Comparison of ENCODE assay signal across 17 cellular contexts in the genomic region with DNA sequence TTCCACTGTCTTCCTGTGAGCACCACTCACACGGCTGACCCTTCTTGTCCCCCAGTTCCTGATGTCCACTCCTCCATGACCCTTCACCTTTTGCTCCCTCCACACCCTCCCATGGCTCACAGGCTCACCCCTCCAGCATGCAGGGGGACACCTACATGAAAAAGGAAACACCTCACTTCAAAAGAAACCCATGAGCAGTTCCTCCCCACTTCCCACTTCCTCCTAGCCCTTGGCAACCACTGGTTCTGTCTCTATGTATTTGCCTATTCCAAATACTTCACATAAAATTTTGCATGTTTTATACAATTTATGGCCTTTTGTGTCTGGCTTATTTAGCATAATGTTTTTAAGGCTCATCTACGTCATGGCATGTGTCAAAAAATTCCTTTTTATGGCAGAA.
DNase-seq lines count a peak whose midpoint lies in the region; ATAC-seq, FAIRE-seq and TF ChIP-seq lines count a peak whose summit lies in the region.
"Had no signal": no experiment of that assay in that cellular context is flagged by ENCODE, and none has a peak within 500 bp of the region (broad histone marks: within the 10 kb centered on the region; RNA-seq: fewer than 3 reads in every experiment).

No MANE protein-coding gene starts in this region.

- peaks cover 28 to 34% of the 10 kb centered on the region in 2 donors for H3K27me3 Mint-ChIP-seq in effector memory CD8-positive, alpha-beta T cell
- H3K27me3 Mint-ChIP-seq in activated CD4-positive, alpha-beta T cell treated with anti-CD3 and anti-CD28 coated beads, Interleukin-2, amount 10 ng/mL, durations not matched to agents 24 days and 14 days, result peaks cover 12% of the 10 kb centered on the region

- no peaks in the 10 kb centered on the region for H3K79me1 ChIP-seq in H1 (ENCODE audit: low read depth, low read length)

- FAIRE-seq in H1 (lab: Jason Lieb, UNC), result no peak
- no peak for FAIRE-seq in GM19239 (lab: Jason Lieb, UNC)
- FAIRE-seq: A204.1, D721Med had no signal

- no peak overlapping the region for H3K4ac ChIP-seq in H1 (replicated peaks; ENCODE audit: insufficient read length, low read depth, low read length)

- H3K36me3 Mint-ChIP-seq in effector memory CD8-positive, alpha-beta T cell (ENCODE audit: insufficient read depth), result no peaks in the 10 kb centered on the region
- no peaks in the 10 kb centered on the region for H3K36me3 Mint-ChIP-seq in activated CD4-positive, alpha-beta T cell treated with anti-CD3 and anti-CD28 coated beads, Interleukin-2, amount 10 ng/mL, durations not matched to agents 24 days and 14 days (ENCODE audit: low read depth)
- H3K36me3 Mint-ChIP-seq: CD4-positive, alpha-beta memory T cell had no signal

- no peak overlapping the region for H3K23ac ChIP-seq in H1 (ENCODE audit: insufficient read length)

- no peak overlapping the region for H3K56ac ChIP-seq in H1 (replicated peaks; ENCODE audit: insufficient read length, low read depth, low read length)

- H3K4me3 ChIP-seq in DND-41 (ENCODE audit: low read depth in 1 of 2, low read length in 2 of 2) (no peak overlapping the region), Loucy (ENCODE audit: low read length, poor library complexity, severe bottlenecking) (no peak overlapping the region), OCI-LY1 (ENCODE audit: low read depth, low read length, poor library complexity, severe bottlenecking) (no peak overlapping the region), H1 (ENCODE audit: extremely low read depth in 1 of 4, insufficient read depth in 2 of 4, low read depth in 3 of 4, low read length in 4 of 4) (no peak overlapping the region)

- no peaks in the 10 kb centered on the region for H3K9me3 Mint-ChIP-seq in effector memory CD8-positive, alpha-beta T cell
- no peaks in the 10 kb centered on the region for H3K9me3 Mint-ChIP-seq in activated CD4-positive, alpha-beta T cell treated with anti-CD3 and anti-CD28 coated beads, Interleukin-2, amount 10 ng/mL, durations not matched to agents 24 days and 14 days

- POLR2A ChIA-PET in H1 (lab: Charles Lee; ENCODE audit: partially characterized antibody), result no interaction called here

- H3K9me3 ChIP-seq in DND-41 (ENCODE audit: insufficient read depth, low read length, severe bottlenecking) (peaks cover 3% of the 10 kb centered on the region), Loucy (ENCODE audit: insufficient read depth, low read depth, low read length) (no peaks in the 10 kb centered on the region), OCI-LY1 (ENCODE audit: low read length) (0 out of 2 replicates have a peak, but pooled peaks cover 2% of the 10 kb centered on the region), H1 (ENCODE audit: insufficient read depth in 2 of 2, low read depth in 1 of 2, low read length in 1 of 2) (no peaks in the 10 kb centered on the region)

- no peak for TF ChIP-seq RAD21 in H1 (IDR thresholded peaks at IDR 0.05 in 1 of 2, conservative IDR thresholded peaks at IDR 0.05 in 1 of 2; ENCODE audit: low read depth in 2 of 2, low read length in 2 of 2)

- H3K9me2 ChIP-seq in Loucy (replicated peaks; ENCODE audit: low read depth, low read length), result no peaks in the 10 kb centered on the region
- no peaks in the 10 kb centered on the region for H3K9me2 ChIP-seq in OCI-LY1 (ENCODE audit: low read depth, low read length)

- H2BK12ac ChIP-seq in H1 (ENCODE audit: low read depth, low read length), result no peak overlapping the region

- no peak overlapping the region for H3K4me3 Mint-ChIP-seq in effector memory CD8-positive, alpha-beta T cell
- H3K4me3 Mint-ChIP-seq in activated CD4-positive, alpha-beta T cell treated with anti-CD3 and anti-CD28 coated beads, Interleukin-2, amount 10 ng/mL, durations not matched to agents 24 days and 14 days, result no peak overlapping the region
- H3K4me3 Mint-ChIP-seq: B cell; CD4-positive, alpha-beta memory T cell had no signal

- H3F3A ChIP-seq in Loucy (ENCODE audit: low read depth), result no peaks in the 10 kb centered on the region
- no peaks in the 10 kb centered on the region for H3F3A ChIP-seq in OCI-LY1 (ENCODE audit: insufficient read depth, low read length)

- DNase-seq in DND-41 (peak; percentile 7), H1 (ENCODE audit: low read depth in 1 of 2, low spot score in 2 of 2) (no peak), GM19239 (ENCODE audit: insufficient read length, low spot score) (no peak), SW480 (ENCODE audit: low spot score) (no peak)
- no peak for DNase-seq in effector memory CD8-positive, alpha-beta T cell
- no peak for DNase-seq in activated CD4-positive, alpha-beta T cell treated with anti-CD3 and anti-CD28 coated beads, Interleukin-2, amount 10 ng/mL, durations not matched to agents 24 days and 14 days
- DNase-seq: C1 segment of cervical spinal cord; CD4-positive, alpha-beta memory T cell; COR-L47; GF-D8; KBM-7 had no signal

- CTCF ChIA-PET in H1 (lab: Charles Lee; ENCODE audit: partially characterized antibody), result no interaction called here

- intact Hi-C loops in activated CD4-positive, alpha-beta T cell treated with anti-CD3 and anti-CD28 coated beads, Interleukin-2, amount 10 ng/mL, durations not matched to agents 24 days and 14 days (cut with micrococcal nuclease), result no loop called here

- no peak overlapping the region for H3K27ac ChIP-seq in DND-41 (ENCODE audit: low read length)
- H3K27ac ChIP-seq in OCI-LY1 (ENCODE audit: low read depth, low read length, poor library complexity, severe bottlenecking), result peak overlapping the region; percentile 83
- no peak overlapping the region for H3K27ac ChIP-seq in H1 (ENCODE audit: low read depth, low read length)
- H3K27ac ChIP-seq: HL-60 had no signal

- no peak for TF ChIP-seq POLR2A in H1 (IDR thresholded peaks at IDR 0.05; ENCODE audit: control extremely low read depth in 1 of 2, low read depth in 2 of 2, low read length in 2 of 2)

- 89% methylated on average over 2 of the region's 2 CpGs; no CpG with 5 or more reads in 1 of the 2 experiments for WGBS in H1 (ENCODE audit: extremely low coverage in 1 of 2, insufficient coverage in 1 of 2, insufficient read length in 1 of 2, insufficient replicate concordance in 2 of 2, low coverage in 1 of 2, low lambda C conversion rate in 2 of 2, missing lambda C conversion rate in 1 of 2), 2 experiments

- peak; percentile 57 for ATAC-seq in DND-41 (ENCODE audit: insufficient read depth, low read depth)
- no peak for ATAC-seq in effector memory CD8-positive, alpha-beta T cell (replicated peaks)

- H3K36me3 ChIP-seq in DND-41 (ENCODE audit: insufficient read depth, low read length), result no peaks in the 10 kb centered on the region
- H3K36me3 ChIP-seq in Loucy (ENCODE audit: insufficient read depth, low read length), result no peaks in the 10 kb centered on the region
- H3K36me3 ChIP-seq in OCI-LY1 (ENCODE audit: insufficient read depth, low read length), result no peaks in the 10 kb centered on the region; the same call in 1 of the 2 replicates
- no peaks in the 10 kb centered on the region for H3K36me3 ChIP-seq in H1 (ENCODE audit: control insufficient read depth in 2 of 4, insufficient read depth in 4 of 4, low read length in 3 of 4)

- H3K27me3 ChIP-seq in DND-41 (ENCODE audit: insufficient read depth, low read length, poor library complexity) (no peaks in the 10 kb centered on the region), Loucy (ENCODE audit: insufficient read depth, low read length, poor library complexity, severe bottlenecking) (no peaks in the 10 kb centered on the region), OCI-LY1 (ENCODE audit: insufficient read depth, low read length) (no peaks in the 10 kb centered on the region), H1 (replicated peaks in 1 of 4; ENCODE audit: control insufficient read depth in 3 of 4, extremely low read depth in 1 of 4, insufficient read depth in 3 of 4, low read length in 3 of 4) (no peaks in the 10 kb centered on the region)

- H3K4me2 ChIP-seq in DND-41 (ENCODE audit: insufficient read depth, low read length), result no peak overlapping the region
- peak overlapping the region; percentile 3 for H3K4me2 ChIP-seq in Loucy (ENCODE audit: low read depth, low read length, poor library complexity, severe bottlenecking)
- H3K4me2 ChIP-seq in OCI-LY1 (ENCODE audit: low read length), result no peak overlapping the region; the same call in 1 of the 2 replicates
- H3K4me2 ChIP-seq in H1 (ENCODE audit: insufficient read depth in 1 of 2, low read depth in 2 of 2, low read length in 2 of 2), result no peak overlapping the region

- no peaks in the 10 kb centered on the region for H4K20me1 ChIP-seq in DND-41 (ENCODE audit: insufficient read depth, low read length)
- H4K20me1 ChIP-seq in Loucy (ENCODE audit: insufficient read depth, low read length, poor library complexity, severe bottlenecking), result no peaks in the 10 kb centered on the region
- no peaks in the 10 kb centered on the region for H4K20me1 ChIP-seq in OCI-LY1 (ENCODE audit: insufficient read depth, low read length)
- no peaks in the 10 kb centered on the region for H4K20me1 ChIP-seq in H1 (replicated peaks in 1 of 2; ENCODE audit: control insufficient read depth in 1 of 2, insufficient read depth in 2 of 2, low read length in 2 of 2)

- no peak overlapping the region for H4K5ac ChIP-seq in H1 (ENCODE audit: insufficient read length, low read depth, low read length)

- H3K9ac ChIP-seq in DND-41 (ENCODE audit: low read depth, low read length), result no peak overlapping the region
- no peak overlapping the region for H3K9ac ChIP-seq in Loucy (ENCODE audit: low read depth, low read length, poor library complexity, severe bottlenecking)
- H3K9ac ChIP-seq in OCI-LY1 (ENCODE audit: low read length), result no peak overlapping the region
- no peak overlapping the region for H3K9ac ChIP-seq in H1 (replicated peaks in 1 of 4; ENCODE audit: extremely low read depth in 1 of 4, low read depth in 3 of 4, low read length in 3 of 4)

- no peaks in the 10 kb centered on the region for H3K23me2 ChIP-seq in H1 (ENCODE audit: low read depth, low read length)

- 0 out of 2 replicates have a peak overlapping the region, but pooled peaks have one; percentile 18 for H2BK20ac ChIP-seq in H1 (ENCODE audit: low read length)

- no peaks in the 10 kb centered on the region for H3K4me1 ChIP-seq in DND-41 (ENCODE audit: insufficient read depth, low read length)
- peaks cover 24% of the 10 kb centered on the region for H3K4me1 ChIP-seq in Loucy (ENCODE audit: insufficient read depth, low read length, poor library complexity, severe bottlenecking)
- H3K4me1 ChIP-seq in OCI-LY1 (ENCODE audit: insufficient read depth, low read length, severe bottlenecking), result peaks cover 41% of the 10 kb centered on the region
- no peaks in the 10 kb centered on the region for H3K4me1 ChIP-seq in H1 (replicated peaks in 1 of 4; ENCODE audit: control insufficient read depth in 3 of 4, insufficient read depth in 4 of 4, low read length in 3 of 4)

- TF ChIP-seq CTCF in DND-41 (IDR thresholded peaks at IDR 0.05; ENCODE audit: borderline replicate concordance, extremely low read depth, low read length, poor library complexity, severe bottlenecking) (no peak), Loucy (conservative IDR thresholded peaks at IDR 0.05; ENCODE audit: low read length) (no peak), OCI-LY1 (IDR thresholded peaks at IDR 0.05; ENCODE audit: low read length) (no peak), H1 (IDR thresholded peaks at IDR 0.05; ENCODE audit: control extremely low read depth in 1 of 3, insufficient read depth in 1 of 3, low read depth in 1 of 3, low read length in 3 of 3) (no peak)

- H2BK5ac ChIP-seq in H1 (ENCODE audit: low read depth, low read length), result no peak overlapping the region

- H3K4me1 Mint-ChIP-seq in effector memory CD8-positive, alpha-beta T cell (ENCODE audit: low read depth in 2 of 2), result no peaks in the 10 kb centered on the region
- H3K4me1 Mint-ChIP-seq in activated CD4-positive, alpha-beta T cell treated with anti-CD3 and anti-CD28 coated beads, Interleukin-2, amount 10 ng/mL, durations not matched to agents 24 days and 14 days, result no peaks in the 10 kb centered on the region

- H2BK120ac ChIP-seq in H1 (replicated peaks; ENCODE audit: low read depth, low read length), result no peak overlapping the region

- H3K18ac ChIP-seq in H1 (ENCODE audit: extremely low read depth, low read length), result no peak overlapping the region

- H4K91ac ChIP-seq in H1 (replicated peaks; ENCODE audit: insufficient read length, low read length), result no peak overlapping the region

- H2AFZ ChIP-seq in DND-41 (ENCODE audit: low read depth, low read length) (no peak overlapping the region), Loucy (ENCODE audit: low read length) (no peak overlapping the region), OCI-LY1 (ENCODE audit: low read length) (no peak overlapping the region), H1 (ENCODE audit: low read length) (peak overlapping the region; percentile 62; the same call in 1 of the 2 replicates)

- H2AK5ac ChIP-seq in H1 (ENCODE audit: low read depth, low read length), result no peak overlapping the region

- no peak overlapping the region for H3K27ac Mint-ChIP-seq in effector memory CD8-positive, alpha-beta T cell
- H3K27ac Mint-ChIP-seq in activated CD4-positive, alpha-beta T cell treated with anti-CD3 and anti-CD28 coated beads, Interleukin-2, amount 10 ng/mL, durations not matched to agents 24 days and 14 days, result no peak overlapping the region
- H3K27ac Mint-ChIP-seq: B cell; CD4-positive, alpha-beta memory T cell had no signal

- no peak for TF ChIP-seq EP300 in H1 (IDR thresholded peaks at IDR 0.05; ENCODE audit: borderline replicate concordance in 1 of 2, low read depth in 2 of 2, low read length in 2 of 2)

- H4K8ac ChIP-seq in H1 (ENCODE audit: extremely low read depth, insufficient read depth, low read length), result no peak overlapping the region; the same call in 1 of the 2 replicates

- H3K79me2 ChIP-seq in DND-41 (ENCODE audit: insufficient read depth, low read length) (no peaks in the 10 kb centered on the region), Loucy (ENCODE audit: insufficient read depth, low read length) (no peaks in the 10 kb centered on the region), OCI-LY1 (ENCODE audit: insufficient read depth, low read length) (no peaks in the 10 kb centered on the region), H1 (ENCODE audit: control insufficient read depth in 1 of 2, insufficient read depth in 2 of 2, low read length in 2 of 2) (no peaks in the 10 kb centered on the region)

- no peak overlapping the region for H2BK15ac ChIP-seq in H1 (ENCODE audit: low read length)

- no peak overlapping the region for H3K14ac ChIP-seq in H1 (ENCODE audit: insufficient read length)
